20 cellular contexts compared by ENCODE assay signal in genomic region chr5:96691503-96692303, GRCh38. TPM values are rescaled to one million over a fixed set of nuclear protein-coding genes. Genes with fewer than 3 reads are reported as not detected.
DNase-seq lines count a peak whose midpoint lies in the region; ATAC-seq and TF ChIP-seq lines count a peak whose summit lies in the region.
"Had no signal": no experiment of that assay in that cellular context is flagged by ENCODE, and none has a peak within 500 bp of the region (broad histone marks: within the 10 kb centered on the region; RNA-seq: fewer than 3 reads in every experiment).

No MANE protein-coding gene starts in this region.

- no peaks in the 10 kb centered on the region for H3K27me3 ChIP-seq in ascending aorta
- H3K27me3 ChIP-seq: stomach had no signal

- no peak overlapping the region for H3K27ac ChIP-seq in ascending aorta
- H3K27ac ChIP-seq: stomach had no signal

- ATAC-seq in HG03354 (IDR thresholded peaks at IDR 0.05; ENCODE audit: poor library complexity, severe bottlenecking, unreplicated experiment) = no peak

- no peak for TF ChIP-seq CTCF in fibroblast of villous mesenchyme (IDR thresholded peaks at IDR 0.05; ENCODE audit: insufficient read depth, low read depth, low read length)
- no peak for TF ChIP-seq CTCF in ascending aorta (IDR thresholded peaks at IDR 0.05)

- H3K4me3 ChIP-seq in fibroblast of villous mesenchyme (ENCODE audit: low read depth, low read length) = no peak overlapping the region
- H3K4me3 ChIP-seq in ascending aorta = no peak overlapping the region
- H3K4me3 ChIP-seq: skin epidermis, stomach had no signal

- no peaks in the 10 kb centered on the region for H3K9me3 ChIP-seq in ascending aorta
- H3K9me3 ChIP-seq: stomach had no signal

- intact Hi-C loops in ascending aorta (cut with DNase I) = no loop called here

- DNase-seq in EL (peak; percentile 17), amniotic epithelial cell (ENCODE audit: low read depth) (peak; percentile 90), fibroblast of villous mesenchyme (ENCODE audit: low read depth) (peak; percentile 71), renal cortical epithelial cell (ENCODE audit: low read depth) (peak; percentile 71), NCI-H1048 (lab: John Stamatoyannopoulos, UW) (no peak), NCI-H146 treated with DMSO at 0.1 percent for 48 hours (lab: John Stamatoyannopoulos, UW; ENCODE audit: unreplicated experiment) (no peak), ascending aorta (ENCODE audit: low spot score in 2 of 2) (no peak)
- DNase-seq: activated gamma-delta T cell; caudate nucleus; CD8-positive, alpha-beta memory T cell; islet precursor cell; Kasumi-1; naive thymus-derived CD4-positive, alpha-beta T cell; NCI-H1930; NCI-H82; SHP77; stomach; T1000 had no signal

- peaks cover under 1 to 10% of the 10 kb centered on the region in 2 donors for H3K36me3 ChIP-seq in ascending aorta

- H3K4me1 ChIP-seq in ascending aorta = peaks cover 0 to 5% of the 10 kb centered on the region in 2 donors

RNA-seq across cellular contexts. Expression of gene CAST, which starts 29.5 kb away (rescaled TPM):
- 160 and 200 TPM in 2 replicates for total RNA-seq in fibroblast of villous mesenchyme
- 183 and 341 TPM in 2 replicates for total RNA-seq in renal cortical epithelial cell
- 266 TPM for total RNA-seq in ascending aorta

Comparison
In these comparisons a context has a peak if more than half of its experiments do, and no peak if none do; other contexts are left out.
1. DNase-seq: peak in EL (single experiment), amniotic epithelial cell (single experiment), fibroblast of villous mesenchyme (single experiment) and renal cortical epithelial cell (single experiment); none in NCI-H1048 (single experiment), NCI-H146 treated with DMSO at 0.1 percent for 48 hours (single experiment) and ascending aorta (0 of 2).